ENCODE assay signal across 8 cellular contexts in the genomic region with DNA sequence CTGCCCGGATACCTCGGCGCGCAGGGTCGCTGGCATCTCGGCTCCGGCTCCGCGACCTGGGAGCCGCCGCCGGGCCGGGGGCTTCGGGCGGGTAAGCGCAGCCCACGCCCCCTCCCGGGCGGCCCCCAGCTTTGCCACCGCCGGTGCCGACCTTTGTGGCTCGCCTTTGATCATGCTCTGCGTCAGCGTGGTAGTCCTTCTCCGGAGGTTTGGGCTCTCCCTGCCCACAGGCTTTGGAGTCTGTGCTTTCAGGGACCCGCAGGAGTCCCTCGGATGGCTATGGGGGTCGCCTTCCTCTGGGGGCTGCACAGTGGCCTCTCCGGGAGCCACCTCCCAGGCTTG. TPM values are rescaled to one million over a fixed set of nuclear protein-coding genes. Genes with fewer than 3 reads are reported as not detected.
DNase-seq lines count a peak whose midpoint lies in the region; ATAC-seq and TF ChIP-seq lines count a peak whose summit lies in the region.

No MANE protein-coding gene starts in this region.

- H3K36me3 ChIP-seq in iPS DF 6.9 (ENCODE audit: control insufficient read depth, insufficient read depth, low read length) = 0 out of 2 replicates have a peak, but pooled peaks cover 3% of the 10 kb centered on the region
- H3K36me3 ChIP-seq in stomach = peaks cover 10 to 21% (median 19%) of the 10 kb centered on the region in 4 donors
- H3K36me3 ChIP-seq in HAP-1 (replicated peaks) = peaks cover 9% of the 10 kb centered on the region

- peak; percentile 24 for DNase-seq in Right ventricle myocardium superior
- DNase-seq in cardiac septum (ENCODE audit: low spot score) = no peak
- no peak for DNase-seq in activated CD4-positive, alpha-beta memory T cell treated with anti-CD3 and anti-CD28 coated beads, Interleukin-2, amount 10 ng/mL, durations not matched to agents 7 days and 5 days
- DNase-seq in iPS DF 6.9 (ENCODE audit: low read depth, low spot score) = no peak
- no peak for DNase-seq in stomach
- no peak for DNase-seq in NCI-H187 treated with DMSO at 0.1 percent for 48 hours (lab: John Stamatoyannopoulos, UW)
- no peak for DNase-seq in NCI-H1105 treated with DMSO at 0.1 percent for 48 hours (lab: John Stamatoyannopoulos, UW)
- DNase-seq in HAP-1 (ENCODE audit: low spot score in 2 of 2) = no peak

- H3K4me1 ChIP-seq in iPS DF 6.9 (ENCODE audit: control insufficient read depth, insufficient read depth, low read length) (no peaks in the 10 kb centered on the region), stomach (peaks cover 19 to 32% (median 23%) of the 10 kb centered on the region in 4 donors), HAP-1 (peaks cover 14% of the 10 kb centered on the region)

- H3K4me3 ChIP-seq in iPS DF 6.9 (ENCODE audit: low read length) (peak overlapping the region; percentile 48; the same call in 1 of the 2 replicates), stomach (peak overlapping the region; percentile 44 to 77 (median 57)), HAP-1 (no peak overlapping the region; the same call in 1 of the 2 replicates)

- POLR2A ChIA-PET in activated CD4-positive, alpha-beta memory T cell treated with anti-CD3 and anti-CD28 coated beads, Interleukin-2, amount 10 ng/mL, durations not matched to agents 7 days and 5 days (lab: Charles Lee) = interaction anchor here (0.8 kb wide), 1 partner anchor 184 kb away, joined by 3 read pairs; no protein-coding TSS in a partner anchor

- CTCF ChIA-PET in activated CD4-positive, alpha-beta memory T cell treated with anti-CD3 and anti-CD28 coated beads, Interleukin-2, amount 10 ng/mL, durations not matched to agents 7 days and 5 days (lab: Charles Lee) = interaction anchor here (4.3 kb wide), 1 partner anchor 13 kb away, joined by 22 read pairs; no protein-coding TSS in a partner anchor

- intact Hi-C loops in Right ventricle myocardium superior (cut with DNase I) = no loop called here
- intact Hi-C loops in cardiac septum (cut with DNase I) = loop anchor here (5.0 kb wide), 1 partner anchor 133 kb away; a partner anchor contains a TSS
- intact Hi-C loops in stomach (cut with DNase I; ENCODE audit: low total_unique reads) = loop anchor here (10.0 kb wide), 1 partner anchor 135 kb away; a partner anchor contains a TSS

- peaks cover 11% of the 10 kb centered on the region for H3K4me1 Mint-ChIP-seq in activated CD4-positive, alpha-beta memory T cell treated with anti-CD3 and anti-CD28 coated beads, Interleukin-2, amount 10 ng/mL, durations not matched to agents 7 days and 5 days

- TF ChIP-seq POLR2A in stomach (IDR thresholded peaks at IDR 0.05) = no peak

- no peak overlapping the region for H3K27ac Mint-ChIP-seq in activated CD4-positive, alpha-beta memory T cell treated with anti-CD3 and anti-CD28 coated beads, Interleukin-2, amount 10 ng/mL, durations not matched to agents 7 days and 5 days

- peak overlapping the region; percentile 54 for H3K4me3 Mint-ChIP-seq in activated CD4-positive, alpha-beta memory T cell treated with anti-CD3 and anti-CD28 coated beads, Interleukin-2, amount 10 ng/mL, durations not matched to agents 7 days and 5 days

- H3K27me3 Mint-ChIP-seq in activated CD4-positive, alpha-beta memory T cell treated with anti-CD3 and anti-CD28 coated beads, Interleukin-2, amount 10 ng/mL, durations not matched to agents 7 days and 5 days = peaks cover 25% of the 10 kb centered on the region

- H3K9me3 ChIP-seq in iPS DF 6.9 (ENCODE audit: control insufficient read depth, insufficient read depth, low read length) (no peaks in the 10 kb centered on the region), stomach (no peaks in the 10 kb centered on the region), HAP-1 (no peaks in the 10 kb centered on the region)

- H3K27me3 ChIP-seq in iPS DF 6.9 (ENCODE audit: control insufficient read depth, insufficient read depth, low read length) = peaks cover 18% of the 10 kb centered on the region
- H3K27me3 ChIP-seq in stomach = peaks cover 0 to 14% (median 0%) of the 10 kb centered on the region in 3 donors
- no peaks in the 10 kb centered on the region for H3K27me3 ChIP-seq in HAP-1 (ENCODE audit: low read depth)

- no peak for TF ChIP-seq EP300 in stomach (IDR thresholded peaks at IDR 0.05)

- TF ChIP-seq CTCF in stomach (IDR thresholded peaks at IDR 0.05) = no peak

- peak; percentile 6 for ATAC-seq in Right ventricle myocardium superior (ENCODE audit: poor library complexity)

- H3K9me3 Mint-ChIP-seq in activated CD4-positive, alpha-beta memory T cell treated with anti-CD3 and anti-CD28 coated beads, Interleukin-2, amount 10 ng/mL, durations not matched to agents 7 days and 5 days = no peaks in the 10 kb centered on the region

- no peak overlapping the region for H3K27ac ChIP-seq in iPS DF 6.9 (ENCODE audit: low read length)
- peak overlapping the region in 2 of 5 donors; percentile 57 to 61 for H3K27ac ChIP-seq in stomach

- H3K36me3 Mint-ChIP-seq in activated CD4-positive, alpha-beta memory T cell treated with anti-CD3 and anti-CD28 coated beads, Interleukin-2, amount 10 ng/mL, durations not matched to agents 7 days and 5 days (ENCODE audit: low read depth) = peaks cover 16% of the 10 kb centered on the region

- in situ Hi-C loops in HAP-1 (cut with MboI; ENCODE audit: low sequenced_read_pairs) = no loop called here

- WGBS in iPS DF 6.9 (ENCODE audit: insufficient coverage, insufficient read length) = no CpG with 5 or more reads among the region's 30 CpGs
- 6 to 37% (median 7%) methylated on average over 4 to 30 of the region's 30 CpGs for WGBS in stomach, 5 donors

RNA-seq across cellular contexts. Expression of a gene that starts 7.3 kb away (rescaled TPM):
- 119 TPM for total RNA-seq in Right ventricle myocardium superior
- 80.0 TPM for total RNA-seq in cardiac septum
- 100 to 1,000 TPM; 124 to 140 TPM for total RNA-seq in activated CD4-positive, alpha-beta memory T cell treated with anti-CD3 and anti-CD28 coated beads, Interleukin-2, amount 10 ng/mL, durations not matched to agents 7 days and 5 days
- total RNA-seq in stomach = 10 to 100 TPM in 4 of 5 donors, 1 to 10 TPM in 1; 2.0 to 86.2 (median 47.5) TPM
- polyA plus RNA-seq in stomach = 100 to 1,000 TPM; 246 to 282 (median 264) TPM

RNA-seq across cellular contexts. Expression of a gene that starts 39.7 kb away (rescaled TPM):
- total RNA-seq in Right ventricle myocardium superior = 601 TPM
- 1,261 TPM for total RNA-seq in cardiac septum
- total RNA-seq in activated CD4-positive, alpha-beta memory T cell treated with anti-CD3 and anti-CD28 coated beads, Interleukin-2, amount 10 ng/mL, durations not matched to agents 7 days and 5 days = not detected
- total RNA-seq in stomach = 100 to 1,000 TPM in 3 of 5 donors, 10 to 100 TPM in 2; 30.9 to 184 (median 105) TPM
- polyA plus RNA-seq in stomach = 10 to 100 TPM in 1 of 3 donors, 1 to 10 TPM in 2; 1.9 to 13.6 (median 5.3) TPM

RNA-seq across cellular contexts. Expression of a gene that starts 40.6 kb away (rescaled TPM):
- total RNA-seq in Right ventricle myocardium superior (0.11 TPM), cardiac septum (0.35 TPM), stomach (1 to 10 TPM in 1 of 5 donors, under 1 TPM in 1, not detected in 3; 0.73 to 2.3 TPM)
- under 1 TPM; 0.20 to 0.33 TPM for total RNA-seq in activated CD4-positive, alpha-beta memory T cell treated with anti-CD3 and anti-CD28 coated beads, Interleukin-2, amount 10 ng/mL, durations not matched to agents 7 days and 5 days
- polyA plus RNA-seq in stomach = 1 to 10 TPM in 1 of 3 donors, not detected in 2; 1.6 TPM

Comparison
In these comparisons a context has a peak if more than half of its experiments do, and no peak if none do; other contexts are left out.
1. RNA of a gene that starts 39.7 kb away (total RNA-seq): 1,261 TPM in cardiac septum (single experiment), 601 TPM in Right ventricle myocardium superior (single experiment) and 30.9 to 184 TPM in stomach; not detected in activated CD4-positive, alpha-beta memory T cell treated with anti-CD3 and anti-CD28 coated beads, Interleukin-2, amount 10 ng/mL, durations not matched to agents 7 days and 5 days; every median in the first group is over 10 times any median in the second.